Comparison of ENCODE assay signal across 20 cellular contexts in the genomic region with DNA sequence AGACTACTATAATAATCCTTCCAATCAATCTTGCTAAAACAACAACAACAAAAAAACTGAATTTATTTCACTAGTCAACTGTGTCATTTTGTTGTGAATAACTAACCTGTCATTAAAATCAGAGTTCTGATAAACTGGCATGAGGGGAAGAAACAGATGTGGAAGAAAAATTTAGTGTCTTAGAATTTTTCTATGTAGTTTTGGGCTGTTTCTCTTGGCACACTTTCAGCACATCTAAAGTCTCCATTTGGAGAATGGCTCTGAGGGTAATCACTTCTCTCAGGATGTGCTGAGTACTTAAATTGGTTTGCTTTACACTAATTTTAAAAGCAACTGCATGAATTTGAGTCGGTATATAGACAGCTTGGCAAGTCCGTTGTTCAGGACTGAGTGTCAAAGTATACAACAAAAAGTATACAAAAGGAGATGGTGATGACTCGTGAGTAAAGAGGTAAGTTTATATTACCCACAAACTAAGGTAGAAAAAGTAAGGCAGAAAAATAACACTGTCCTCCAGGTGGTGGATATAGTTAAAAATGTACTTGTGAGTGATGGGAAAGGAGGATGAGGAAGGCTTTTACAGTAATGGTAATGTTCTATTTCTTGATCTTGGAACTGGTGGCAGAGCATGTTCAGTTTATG.
"Had no signal": no experiment of that assay in that cellular context is flagged by ENCODE, and none has a peak within 500 bp of the region (broad histone marks: within the 10 kb centered on the region; RNA-seq: fewer than 3 reads in every experiment).

No MANE protein-coding gene starts in this region.

- H3K4me1 ChIP-seq: gastroesophageal sphincter, right lobe of liver had no signal

- H3K4me3 Mint-ChIP-seq: activated B cell treated with CpG ODN at 0.5 μM for 24 hours; nephron progenitor cell; stimulated activated naive CD8-positive, alpha-beta T cell treated with anti-CD3 and anti-CD28 coated beads, Interleukin-15, amount 100 ng/mL, for 72 hours; T-helper 1 cell treated with Interleukin-12 subunit alpha and Interleukin-12 subunit beta and Interleukin-4 antibody, amounts not matched to agents 30 μg/mL and 1 μg/mL, for 36 hours had no signal

- DNase-seq: activated B cell treated with CpG ODN at 0.5 μM for 24 hours; activated CD4-positive, alpha-beta T cell treated with anti-CD3 and anti-CD28 coated beads for 48 hours; activated T-cell treated with anti-CD3 and anti-CD28 coated beads, Interleukin-2, amount 50 U/mL, for 1 hour; amygdala; dermis blood vessel endothelial cell; effector CD8-positive, alpha-beta T cell; esophagus squamous epithelium; head of caudate nucleus; islet precursor cell; left colon; mesenchymal stem cell; nephron progenitor cell; right lobe of liver; stimulated activated CD4-positive, alpha-beta T cell treated with anti-CD3 and anti-CD28 coated beads, Interleukin-1b, Interleukin-23, amount 100 ng/mL, for 48 hours; stimulated activated naive CD8-positive, alpha-beta T cell treated with anti-CD3 and anti-CD28 coated beads, Interleukin-15, amount 100 ng/mL, for 72 hours; tibial artery had no signal

- H3K4me3 ChIP-seq: cardiac muscle cell, esophagus squamous epithelium, gastroesophageal sphincter, right lobe of liver, skin epidermis, tibial artery had no signal

- H3K27me3 Mint-ChIP-seq: activated B cell treated with CpG ODN at 0.5 μM for 24 hours; stimulated activated naive CD8-positive, alpha-beta T cell treated with anti-CD3 and anti-CD28 coated beads, Interleukin-15, amount 100 ng/mL, for 72 hours had no signal

- H3K36me3 ChIP-seq: cardiac muscle cell had no signal

- H3K27ac Mint-ChIP-seq: activated B cell treated with CpG ODN at 0.5 μM for 24 hours; nephron progenitor cell; stimulated activated naive CD8-positive, alpha-beta T cell treated with anti-CD3 and anti-CD28 coated beads, Interleukin-15, amount 100 ng/mL, for 72 hours; T-helper 1 cell treated with Interleukin-12 subunit alpha and Interleukin-12 subunit beta and Interleukin-4 antibody, amounts not matched to agents 30 μg/mL and 1 μg/mL, for 36 hours had no signal

- H3K9me3 Mint-ChIP-seq: activated B cell treated with CpG ODN at 0.5 μM for 24 hours; stimulated activated naive CD8-positive, alpha-beta T cell treated with anti-CD3 and anti-CD28 coated beads, Interleukin-15, amount 100 ng/mL, for 72 hours; T-helper 1 cell treated with Interleukin-12 subunit alpha and Interleukin-12 subunit beta and Interleukin-4 antibody, amounts not matched to agents 30 μg/mL and 1 μg/mL, for 36 hours had no signal

- ATAC-seq: gastroesophageal sphincter; left colon; right lobe of liver; stimulated activated naive CD8-positive, alpha-beta T cell treated with anti-CD3 and anti-CD28 coated beads, Interleukin-15, amount 100 ng/mL, for 72 hours had no signal

- H3K27ac ChIP-seq: cardiac muscle cell, esophagus squamous epithelium, gastroesophageal sphincter, right lobe of liver, skin epidermis, tibial artery had no signal

- H3K27me3 ChIP-seq: cardiac muscle cell, esophagus squamous epithelium, gastroesophageal sphincter, right lobe of liver, tibial artery had no signal

- H3K9me3 ChIP-seq: esophagus squamous epithelium, gastroesophageal sphincter, right lobe of liver, tibial artery had no signal
